In genomic region chr14:23089498-23090253, GRCh38 we compare ENCODE assay signal across 13 cellular contexts. TPM values are rescaled to one million over a fixed set of nuclear protein-coding genes. Genes with fewer than 3 reads are reported as not detected.
"Had no signal": no experiment of that assay in that cellular context is flagged by ENCODE, and none has a peak within 500 bp of the region (broad histone marks: within the 10 kb centered on the region; RNA-seq: fewer than 3 reads in every experiment).

No MANE protein-coding gene starts in this region.

- H3K4me3 Mint-ChIP-seq: endodermal cell; immature natural killer cell; stimulated activated memory B cell treated with anti-CD40 and anti-IgM and Interleukin-4, amounts not matched to agents 10 μg/mL and 1 μg/mL and 100 μg/mL, for 72 hours had no signal

- H3K27me3 Mint-ChIP-seq: naive B cell; stimulated activated memory B cell treated with anti-CD40 and anti-IgM and Interleukin-4, amounts not matched to agents 10 μg/mL and 1 μg/mL and 100 μg/mL, for 72 hours had no signal

- DNase-seq: activated CD4-positive, CD25-positive, alpha-beta regulatory T cell; activated naive CD4-positive, alpha-beta T cell treated with Interleukin-2 at 50 U/mL for 16 hours; activated T-cell treated with anti-CD3 and anti-CD28 coated beads, Interleukin-2, amount 50 U/mL, for 48 hours; brain microvascular endothelial cell; endodermal cell; immature natural killer cell; lower lobe of right lung; midbrain; naive B cell; SK-N-SH had no signal

- H3K27ac Mint-ChIP-seq: endodermal cell; stimulated activated memory B cell treated with anti-CD40 and anti-IgM and Interleukin-4, amounts not matched to agents 10 μg/mL and 1 μg/mL and 100 μg/mL, for 72 hours had no signal

- H3K9me3 Mint-ChIP-seq: endodermal cell; immature natural killer cell; naive B cell; stimulated activated memory B cell treated with anti-CD40 and anti-IgM and Interleukin-4, amounts not matched to agents 10 μg/mL and 1 μg/mL and 100 μg/mL, for 72 hours had no signal

- ATAC-seq: esophagus mucosa; lower lobe of right lung; stimulated activated memory B cell treated with anti-CD40 and anti-IgM and Interleukin-4, amounts not matched to agents 10 μg/mL and 1 μg/mL and 100 μg/mL, for 72 hours had no signal

RNA-seq across cellular contexts. Expression of gene CIROP, which starts 15.1 kb away (rescaled TPM):
- total RNA-seq: esophagus mucosa; lower lobe of right lung; T-helper 1 cell treated with Interleukin-12 subunit alpha and Interleukin-12 subunit beta and Interleukin-4 antibody, amounts not matched to agents 30 ng/mL and 1 ng/mL, for 36 hours had no signal

RNA-seq across cellular contexts. Expression of gene CEBPE, which starts 29.4 kb away (rescaled TPM):
- total RNA-seq: endodermal cell, esophagus mucosa had no signal
